ENCODE assay signal across 8 cellular contexts in genomic region chr15:90143176-90143655, GRCh38. TPM values are rescaled to one million over a fixed set of nuclear protein-coding genes. Genes with fewer than 3 reads are reported as not detected.
DNase-seq lines count a peak whose midpoint lies in the region; TF ChIP-seq lines count a peak whose summit lies in the region.

No MANE protein-coding gene starts in this region.

- no peaks in the 10 kb centered on the region for H3K4me1 ChIP-seq in effector memory CD4-positive, alpha-beta T cell (ENCODE audit: control insufficient read depth, insufficient read depth, low read length, poor library complexity, severe bottlenecking)
- peaks cover 14% of the 10 kb centered on the region for H3K4me1 ChIP-seq in muscle layer of colon (ENCODE audit: insufficient read depth, low read length)

- peaks cover 5% of the 10 kb centered on the region for H3K9me3 ChIP-seq in effector memory CD4-positive, alpha-beta T cell (ENCODE audit: control insufficient read depth, low read length)
- no peaks in the 10 kb centered on the region for H3K9me3 ChIP-seq in muscle layer of colon (ENCODE audit: low read length)

- no peaks in the 10 kb centered on the region for H3K36me3 ChIP-seq in effector memory CD4-positive, alpha-beta T cell (ENCODE audit: control insufficient read depth, insufficient read depth, low read length)
- no peaks in the 10 kb centered on the region for H3K36me3 ChIP-seq in muscle layer of colon (ENCODE audit: insufficient read depth, low read length)

- H3K4me3 ChIP-seq in effector memory CD4-positive, alpha-beta T cell (ENCODE audit: insufficient read depth, low read depth, low read length, poor library complexity, severe bottlenecking) = no peak overlapping the region
- no peak overlapping the region for H3K4me3 ChIP-seq in muscle layer of colon (ENCODE audit: low read depth in 1 of 2, low read length in 2 of 2)

- H3K27ac ChIP-seq in effector memory CD4-positive, alpha-beta T cell (ENCODE audit: insufficient read depth, low read length, poor library complexity, severe bottlenecking) = no peak overlapping the region
- peak overlapping the region; percentile 44 for H3K27ac ChIP-seq in muscle layer of colon (ENCODE audit: low read depth, low read length)

- no peak overlapping the region for H3K9ac ChIP-seq in muscle layer of colon (ENCODE audit: low read length)

- CTCF ChIA-PET in HEK293T (lab: Yijun Ruan, JAX) = interaction anchor here (0.6 to 4.7 kb wide), 13 partner anchors 9 to 400 kb away, joined by 3 to 30 read pairs (median 8); partner anchors contain the start of genes CIB1, GDPGP1, IDH2 and SEMA4B

- peak; percentile 22 for DNase-seq in DMS153 (lab: John Stamatoyannopoulos, UW)
- DNase-seq in HEK293T (ENCODE audit: extremely low spot score) = peak; percentile 91
- peak; percentile 58 for DNase-seq in NCI-H748 (lab: John Stamatoyannopoulos, UW; ENCODE audit: unreplicated experiment)
- peak; percentile 25 to 37 for DNase-seq in activated CD4-positive, alpha-beta T cell treated with anti-CD3 and anti-CD28 coated beads, Interleukin-2, amount 50 U/mL, for 24 hours (ENCODE audit: low read depth in 1 of 2, low spot score in 1 of 2)
- DNase-seq in effector memory CD4-positive, alpha-beta T cell = peak; percentile 3 to 38 (median 31)
- DNase-seq in stimulated activated naive CD4-positive, alpha-beta T cell treated with Interleukin-2 at 50 U/mL for 16 hours (lab: John Stamatoyannopoulos, UW) = peak; percentile 32
- no peak for DNase-seq in cerebellum (ENCODE audit: low spot score)

- POLR2A ChIA-PET in HEK293T (lab: Yijun Ruan, JAX) = interaction anchor here (0.8 to 2.4 kb wide), 3 partner anchors 11 to 58 kb away, joined by 3 to 7 read pairs (median 5); partner anchors contain the start of genes IDH2 and SEMA4B

- H3K27me3 ChIP-seq in effector memory CD4-positive, alpha-beta T cell (replicated peaks; ENCODE audit: control insufficient read depth, insufficient read depth, low read length, poor library complexity, severe bottlenecking) = no peaks in the 10 kb centered on the region
- no peaks in the 10 kb centered on the region for H3K27me3 ChIP-seq in muscle layer of colon (ENCODE audit: control insufficient read depth in 1 of 2, insufficient read depth in 2 of 2, low read length in 2 of 2)

TF ChIP-seq in HEK293T, 16 proteins besides CTCF, POLR2A, EP300 and RAD21:
- TF ChIP-seq FOXA1 (IDR thresholded peaks at IDR 0.05) = no peak
- TF ChIP-seq NFRKB (IDR thresholded peaks at IDR 0.05) = no peak
- no peak for TF ChIP-seq ZNF384 (IDR thresholded peaks at IDR 0.05)
- no peak for TF ChIP-seq BHLHE40 (IDR thresholded peaks at IDR 0.05; ENCODE audit: borderline replicate concordance)
- no peak for TF ChIP-seq FOXM1 (IDR thresholded peaks at IDR 0.05; ENCODE audit: borderline replicate concordance)
- TF ChIP-seq, protein P1, sequence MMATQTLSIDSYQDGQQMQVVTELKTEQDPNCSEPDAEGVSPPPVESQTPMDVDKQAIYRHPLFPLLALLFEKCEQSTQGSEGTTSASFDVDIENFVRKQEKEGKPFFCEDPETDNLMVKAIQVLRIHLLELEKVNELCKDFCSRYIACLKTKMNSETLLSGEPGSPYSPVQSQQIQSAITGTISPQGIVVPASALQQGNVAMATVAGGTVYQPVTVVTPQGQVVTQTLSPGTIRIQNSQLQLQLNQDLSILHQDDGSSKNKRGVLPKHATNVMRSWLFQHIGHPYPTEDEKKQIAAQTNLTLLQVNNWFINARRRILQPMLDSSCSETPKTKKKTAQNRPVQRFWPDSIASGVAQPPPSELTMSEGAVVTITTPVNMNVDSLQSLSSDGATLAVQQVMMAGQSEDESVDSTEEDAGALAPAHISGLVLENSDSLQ (IDR thresholded peaks at IDR 0.05) = no peak
- no peak for TF ChIP-seq FOXK2 (IDR thresholded peaks at IDR 0.05)
- no peak for TF ChIP-seq ELF4 (IDR thresholded peaks at IDR 0.05)
- no peak for TF ChIP-seq SP1 (IDR thresholded peaks at IDR 0.05)
- no peak for TF ChIP-seq LEF1 (IDR thresholded peaks at IDR 0.05; ENCODE audit: borderline replicate concordance)

RNA-seq across cellular contexts. Expression of gene IDH2, which starts 40.9 kb away (rescaled TPM):
- 51.9 TPM for total RNA-seq in cerebellum

RNA-seq across cellular contexts. Expression of gene SEMA4B, which starts 57.9 kb away (rescaled TPM):
- total RNA-seq in cerebellum = 35.7 TPM
